Comparison of ENCODE assay signal across 14 cellular contexts in genomic region chr22:23138584-23139469, GRCh38. TPM values are rescaled to one million over a fixed set of nuclear protein-coding genes. Genes with fewer than 3 reads are reported as not detected.
DNase-seq lines count a peak whose midpoint lies in the region; ATAC-seq and TF ChIP-seq lines count a peak whose summit lies in the region.
"Had no signal": no experiment of that assay in that cellular context is flagged by ENCODE, and none has a peak within 500 bp of the region (broad histone marks: within the 10 kb centered on the region; RNA-seq: fewer than 3 reads in every experiment).

No MANE protein-coding gene starts in this region.

- H3K9me3 ChIP-seq in OCI-LY7 (ENCODE audit: low read length) = no peaks in the 10 kb centered on the region
- no peaks in the 10 kb centered on the region for H3K9me3 ChIP-seq in esophagus (ENCODE audit: control insufficient read depth in 2 of 2, insufficient read depth in 1 of 2, low read depth in 1 of 2, low read length in 1 of 2)
- no peaks in the 10 kb centered on the region for H3K9me3 ChIP-seq in thymus (ENCODE audit: control insufficient read depth)
- H3K9me3 ChIP-seq: gastroesophageal sphincter had no signal

- H3K4me1 ChIP-seq in OCI-LY7 (ENCODE audit: insufficient read depth, low read length, poor library complexity, severe bottlenecking) (peaks cover 71% of the 10 kb centered on the region), esophagus (ENCODE audit: control insufficient read depth in 2 of 2, insufficient read depth in 2 of 2, low read length in 1 of 2) (peaks cover 4% of the 10 kb centered on the region in 2 donors), thymus (ENCODE audit: control insufficient read depth, insufficient read depth, low read length) (peaks cover 30% of the 10 kb centered on the region)

- POLR2A ChIA-PET in OCI-LY7 (lab: Charles Lee) = interaction anchor here (0.6 to 4.0 kb wide), 8 partner anchors 10 to 254 kb away, joined by 3 to 17 read pairs (median 4); no protein-coding TSS in a partner anchor

- WGBS in esophagus, 2 donors = 59 to 73% methylated on average over 12 of the region's 12 CpGs
- 96% methylated on average over 12 of the region's 12 CpGs for WGBS in thymus

- no peaks in the 10 kb centered on the region for H3K79me2 ChIP-seq in OCI-LY7 (ENCODE audit: insufficient read depth, low read depth, low read length)

- peak overlapping the region; percentile 91 for H3K27ac Mint-ChIP-seq in activated T-cell treated with anti-CD3 and anti-CD28 coated beads, Interleukin-2, amount 50 U/mL, for 72 hours
- H3K27ac Mint-ChIP-seq: nephron had no signal

- peak overlapping the region; percentile 68 for H3K4me2 ChIP-seq in OCI-LY7 (ENCODE audit: low read length)

- H3K4me3 ChIP-seq in OCI-LY7 (ENCODE audit: low read depth, low read length, poor library complexity, severe bottlenecking) = peak overlapping the region; percentile 35
- no peak overlapping the region for H3K4me3 ChIP-seq in esophagus (ENCODE audit: low read depth in 1 of 2, low read length in 2 of 2)
- no peak overlapping the region for H3K4me3 ChIP-seq in thymus (ENCODE audit: low read length)
- H3K4me3 ChIP-seq: dorsolateral prefrontal cortex, gastroesophageal sphincter had no signal

- H3K9me3 Mint-ChIP-seq in activated T-cell treated with anti-CD3 and anti-CD28 coated beads, Interleukin-2, amount 50 U/mL, for 72 hours = no peaks in the 10 kb centered on the region
- H3K9me3 Mint-ChIP-seq: nephron had no signal

- H2AFZ ChIP-seq in OCI-LY7 (ENCODE audit: low read length) = peak overlapping the region; percentile 17; the same call in 1 of the 2 replicates

- peak overlapping the region in 1 of 2 donors; percentile 75 for H3K4me3 Mint-ChIP-seq in activated T-cell treated with anti-CD3 and anti-CD28 coated beads, Interleukin-2, amount 50 U/mL, for 72 hours

- peaks cover 1 to 2% of the 10 kb centered on the region in 2 donors for H3K36me3 Mint-ChIP-seq in activated T-cell treated with anti-CD3 and anti-CD28 coated beads, Interleukin-2, amount 50 U/mL, for 72 hours (ENCODE audit: insufficient read depth in 2 of 2)

- peaks cover 36% of the 10 kb centered on the region for H3K4me1 Mint-ChIP-seq in activated T-cell treated with anti-CD3 and anti-CD28 coated beads, Interleukin-2, amount 50 U/mL, for 72 hours (ENCODE audit: low read depth)

- CTCF ChIA-PET in OCI-LY7 (lab: Charles Lee; ENCODE audit: unreplicated experiment) = interaction anchor here (0.7 kb wide), 1 partner anchor 103 kb away, joined by 3 read pairs; no protein-coding TSS in a partner anchor

- no TSS peak for BruUV-seq in OCI-LY7 (replicated peaks; lab: Mats Ljungman, UMichigan)

- H3K36me3 ChIP-seq in OCI-LY7 (ENCODE audit: insufficient read depth, low read length) (no peaks in the 10 kb centered on the region), esophagus (ENCODE audit: control insufficient read depth in 2 of 2, insufficient read depth in 2 of 2, low read length in 1 of 2) (no peaks in the 10 kb centered on the region), thymus (ENCODE audit: control insufficient read depth, insufficient read depth) (no peaks in the 10 kb centered on the region)
- H3K36me3 ChIP-seq: gastroesophageal sphincter had no signal

- H3K9me2 ChIP-seq in OCI-LY7 (ENCODE audit: insufficient read depth, low read length) = no peaks in the 10 kb centered on the region

- H4K20me1 ChIP-seq in OCI-LY7 (ENCODE audit: insufficient read depth, low read length) = no peaks in the 10 kb centered on the region

- H3K27ac ChIP-seq in OCI-LY7 (ENCODE audit: low read depth, low read length, poor library complexity, severe bottlenecking) = peak overlapping the region; percentile 94
- H3K27ac ChIP-seq in esophagus (ENCODE audit: low read depth in 2 of 2, low read length in 1 of 2) = peak overlapping the region; percentile 64 to 73
- H3K27ac ChIP-seq in thymus (ENCODE audit: low read depth) = peak overlapping the region; percentile 78
- H3K27ac ChIP-seq: dorsolateral prefrontal cortex, gastroesophageal sphincter had no signal

- no peak for TF ChIP-seq CTCF in OCI-LY7 (conservative IDR thresholded peaks at IDR 0.05; ENCODE audit: low read length)

- no peak for ATAC-seq in activated T-cell treated with anti-CD3 and anti-CD28 coated beads, Interleukin-2, amount 50 U/mL, for 72 hours (replicated peaks in 1 of 2)
- no peak for ATAC-seq in HG03460 (IDR thresholded peaks at IDR 0.05; ENCODE audit: unreplicated experiment)
- ATAC-seq: gastroesophageal sphincter, HCT116 had no signal

- H3K27me3 ChIP-seq in esophagus (ENCODE audit: control insufficient read depth in 1 of 2, insufficient read depth in 2 of 2, low read length in 2 of 2) = no peaks in the 10 kb centered on the region
- no peaks in the 10 kb centered on the region for H3K27me3 ChIP-seq in thymus (ENCODE audit: control insufficient read depth, insufficient read depth)
- H3K27me3 ChIP-seq: dorsolateral prefrontal cortex, gastroesophageal sphincter had no signal

- DNase-seq in activated T-cell treated with anti-CD3 and anti-CD28 coated beads, Interleukin-2, amount 50 U/mL, for 72 hours = no peak
- no peak for DNase-seq in activated T-cell treated with anti-CD3 and anti-CD28 coated beads, Interleukin-2, amount 50 U/mL, for 48 hours
- DNase-seq in OCI-LY7 (ENCODE audit: low spot score) = no peak
- DNase-seq in AG20443 (ENCODE audit: low spot score) = no peak
- no peak for DNase-seq in DMS 273 treated with DMSO at 0.1 percent for 48 hours (lab: John Stamatoyannopoulos, UW)
- DNase-seq: dorsolateral prefrontal cortex; NCI-H1436 treated with DMSO at 0.1 percent for 48 hours; stimulated activated CD4-positive, alpha-beta T cell treated with anti-CD3 and anti-CD28 coated beads, Interleukin-12 subunit alpha, Interleukin-12 subunit beta, amount 100 ng/mL, for 4 hours had no signal

- intact Hi-C loops in OCI-LY7 (cut with micrococcal nuclease; ENCODE audit: unreplicated experiment) = loop anchor here (2.0 to 5.0 kb wide), 2 partner anchors 36 to 272 kb away; no protein-coding TSS in a partner anchor

- no peaks in the 10 kb centered on the region for H3K27me3 Mint-ChIP-seq in activated T-cell treated with anti-CD3 and anti-CD28 coated beads, Interleukin-2, amount 50 U/mL, for 72 hours (ENCODE audit: low read depth)

RNA-seq across cellular contexts. Expression of gene RSPH14, which starts 3.0 kb away (rescaled TPM):
- total RNA-seq in activated T-cell treated with anti-CD3 and anti-CD28 coated beads, Interleukin-2, amount 50 U/mL, for 72 hours = 1 to 10 TPM in 1 of 2 donors, under 1 TPM in 1; 0.79 to 1.4 TPM
- total RNA-seq in OCI-LY7 (2014; rRNA removed; shearing (Covaris generic)) = 0.98 and 3.0 TPM in 2 replicates
- 6.1 and 7.9 TPM in 2 replicates for total RNA-seq in OCI-LY7 (2022)
- polyA plus RNA-seq in esophagus (under 1 TPM; 0.24 to 0.29 TPM), thymus (0.27 TPM)

RNA-seq across cellular contexts. Expression of gene RAB36, which starts 6.5 kb away (rescaled TPM):
- total RNA-seq in activated T-cell treated with anti-CD3 and anti-CD28 coated beads, Interleukin-2, amount 50 U/mL, for 72 hours = under 1 TPM; 0.14 to 0.19 TPM
- total RNA-seq in OCI-LY7 (2014; rRNA removed; shearing (Covaris generic)) = 0.15 and 0.41 TPM in 2 replicates
- 2.5 and 3.0 TPM in 2 replicates for total RNA-seq in OCI-LY7 (2022)
- polyA plus RNA-seq in esophagus = 1 to 10 TPM; 1.6 to 1.7 TPM
- polyA plus RNA-seq in thymus = 0.46 TPM

RNA-seq across cellular contexts. Expression of gene BCR, which starts 41.5 kb away (rescaled TPM):
- total RNA-seq in activated T-cell treated with anti-CD3 and anti-CD28 coated beads, Interleukin-2, amount 50 U/mL, for 72 hours = 10 to 100 TPM; 40.3 to 50.0 TPM
- total RNA-seq in OCI-LY7 (2014; rRNA removed; shearing (Covaris generic)) = 46.5 and 51.3 TPM in 2 replicates
- 38.7 and 42.2 TPM in 2 replicates for total RNA-seq in OCI-LY7 (2022)
- 10 to 100 TPM; 27.8 to 30.2 TPM for polyA plus RNA-seq in esophagus
- polyA plus RNA-seq in thymus = 22.8 TPM
